19 cellular contexts compared by ENCODE assay signal in the genomic region with DNA sequence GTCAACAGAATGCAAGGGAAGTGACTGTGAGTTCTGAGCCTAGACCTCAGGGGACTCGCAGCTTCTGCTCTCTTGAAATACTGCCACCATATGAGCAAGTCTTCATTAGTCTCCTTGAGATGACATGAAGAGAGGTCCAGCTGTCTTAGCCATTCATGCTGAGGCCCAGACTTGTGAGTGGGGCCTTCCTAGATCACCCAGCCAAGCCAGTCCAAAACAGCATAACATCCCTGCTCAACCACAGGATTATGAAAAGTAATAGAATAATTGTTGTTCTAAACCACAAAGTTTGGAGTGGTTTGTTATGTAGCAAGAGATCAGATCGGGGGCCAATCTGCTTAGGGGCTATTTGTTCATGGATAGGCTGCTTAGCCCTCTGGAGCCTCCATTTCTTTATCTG. TPM values are rescaled to one million over a fixed set of nuclear protein-coding genes. Genes with fewer than 3 reads are reported as not detected.
DNase-seq lines count a peak whose midpoint lies in the region; ATAC-seq and TF ChIP-seq lines count a peak whose summit lies in the region.
"Had no signal": no experiment of that assay in that cellular context is flagged by ENCODE, and none has a peak within 500 bp of the region (broad histone marks: within the 10 kb centered on the region; RNA-seq: fewer than 3 reads in every experiment).

No MANE protein-coding gene starts in this region.

- peak; percentile 42 to 73 for DNase-seq in NCI-H524 (lab: John Stamatoyannopoulos, UW)
- peak; percentile 77 for DNase-seq in NOMO-1 treated with DMSO at 0.1 percent for 48 hours (lab: John Stamatoyannopoulos, UW; ENCODE audit: unreplicated experiment)
- DNase-seq in myocyte (ENCODE audit: low read depth) = peak; percentile 38
- no peak for DNase-seq in activated naive CD4-positive, alpha-beta T cell treated with anti-CD3 and anti-CD28 coated beads, Interleukin-2, amount 50 U/mL, for 72 hours (ENCODE audit: low spot score in 2 of 2)
- DNase-seq in foreskin keratinocyte = no peak
- no peak for DNase-seq in activated T-cell treated with anti-CD3 and anti-CD28 coated beads, Interleukin-2, amount 50 U/mL, for 48 hours
- DNase-seq: ACHN; BE2C; C1 segment of cervical spinal cord; CD4-positive, CD25-positive, alpha-beta regulatory T cell; CD8-positive, alpha-beta memory T cell; COR-L47; DMS 273 treated with DMSO at 0.1 percent for 48 hours; DMS53; DND-41; EL; H9 had no signal

- ATAC-seq in activated naive CD4-positive, alpha-beta T cell treated with anti-CD3 and anti-CD28 coated beads, Interleukin-2, amount 50 U/mL, for 72 hours = no peak
- ATAC-seq in foreskin keratinocyte = no peak
- ATAC-seq: GM12878 had no signal

- H3K4me1 ChIP-seq in foreskin keratinocyte = no peaks in the 10 kb centered on the region

- TF ChIP-seq CTCF in foreskin keratinocyte (conservative IDR thresholded peaks at IDR 0.05) = no peak

- no peak overlapping the region for H3K27ac Mint-ChIP-seq in activated naive CD4-positive, alpha-beta T cell treated with anti-CD3 and anti-CD28 coated beads, Interleukin-2, amount 50 U/mL, for 72 hours
- H3K27ac Mint-ChIP-seq: CD4-positive, CD25-positive, alpha-beta regulatory T cell; H9 had no signal

- no peaks in the 10 kb centered on the region for H3K9me3 Mint-ChIP-seq in activated naive CD4-positive, alpha-beta T cell treated with anti-CD3 and anti-CD28 coated beads, Interleukin-2, amount 50 U/mL, for 72 hours
- H3K9me3 Mint-ChIP-seq: CD4-positive, CD25-positive, alpha-beta regulatory T cell; CD8-positive, alpha-beta memory T cell; H9 had no signal

- H3K27me3 ChIP-seq in foreskin keratinocyte = peaks cover 17% of the 10 kb centered on the region
- H3K27me3 ChIP-seq: BE2C had no signal

- no peak overlapping the region for H3K27ac ChIP-seq in foreskin keratinocyte

- no peaks in the 10 kb centered on the region for H3K36me3 Mint-ChIP-seq in activated naive CD4-positive, alpha-beta T cell treated with anti-CD3 and anti-CD28 coated beads, Interleukin-2, amount 50 U/mL, for 72 hours
- H3K36me3 Mint-ChIP-seq: CD4-positive, CD25-positive, alpha-beta regulatory T cell; CD8-positive, alpha-beta memory T cell had no signal

RNA-seq across cellular contexts. Expression of a gene that starts 54.9 kb away (rescaled TPM):
- total RNA-seq in myocyte (33.9 and 34.9 TPM in 2 replicates), foreskin keratinocyte (24.2 and 26.7 TPM in 2 replicates)
- 32.1 TPM for polyA plus RNA-seq in myocyte (2012)
- 10 to 100 TPM; 51.9 to 67.0 TPM for total RNA-seq in activated naive CD4-positive, alpha-beta T cell treated with anti-CD3 and anti-CD28 coated beads, Interleukin-2, amount 50 U/mL, for 72 hours
- polyA plus RNA-seq in foreskin keratinocyte = 32.8 and 35.0 TPM in 2 replicates
- total RNA-seq: G401 had no signal

Comparison
In these comparisons a context has a peak if more than half of its experiments do, and no peak if none do; other contexts are left out.
1. DNase-seq: peak in NCI-H524 (2 of 2), NOMO-1 treated with DMSO at 0.1 percent for 48 hours (single experiment) and myocyte (single experiment); none in activated naive CD4-positive, alpha-beta T cell treated with anti-CD3 and anti-CD28 coated beads, Interleukin-2, amount 50 U/mL, for 72 hours (0 of 2), foreskin keratinocyte (0 of 2) and activated T-cell treated with anti-CD3 and anti-CD28 coated beads, Interleukin-2, amount 50 U/mL, for 48 hours (0 of 2).